8 cellular contexts compared by ENCODE assay signal in the genomic region with DNA sequence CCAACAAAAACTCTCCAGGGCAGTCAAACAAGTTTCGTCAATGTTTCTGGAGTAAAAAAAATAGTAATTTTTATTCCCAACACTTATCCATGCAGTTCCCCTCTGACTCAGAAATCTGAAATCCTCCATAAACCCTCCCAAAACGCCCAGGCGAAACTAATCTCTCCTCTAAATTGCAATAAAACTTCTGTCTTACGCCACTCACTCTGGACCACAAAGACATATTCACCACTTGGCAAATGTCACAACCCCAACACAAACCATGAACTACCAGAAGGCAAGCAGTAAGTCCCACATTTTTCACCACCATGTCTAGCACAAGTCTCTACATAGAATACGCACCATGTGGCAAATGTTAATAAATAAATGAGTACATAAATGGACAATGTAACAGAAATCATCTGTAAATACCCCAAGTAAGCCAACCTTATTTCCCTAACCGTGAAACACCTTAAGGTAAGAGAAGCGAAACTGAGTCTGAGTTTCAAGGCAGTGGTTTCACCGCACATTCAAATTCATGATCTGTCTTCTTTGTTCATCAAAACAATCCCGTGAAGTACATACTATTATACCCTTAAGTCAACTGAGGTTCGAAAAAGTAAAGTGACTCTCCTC. TPM values are rescaled to one million over a fixed set of nuclear protein-coding genes. Genes with fewer than 3 reads are reported as not detected.
A peak's percentile ranks its signal among the peaks of the same experiment; 100 is the strongest.
DNase-seq lines count a peak whose midpoint lies in the region; ATAC-seq and TF ChIP-seq lines count a peak whose summit lies in the region.

No MANE protein-coding gene starts in this region.

- H3K4me1 ChIP-seq in adipocyte (ENCODE audit: control insufficient read depth, insufficient read depth, low read length) (peaks cover 31% of the 10 kb centered on the region), tibial nerve (peaks cover 0 to 29% (median 6%) of the 10 kb centered on the region in 4 donors)

- TF ChIP-seq CTCF in nephron progenitor cell (IDR thresholded peaks at IDR 0.05) (no peak), tibial nerve (IDR thresholded peaks at IDR 0.05) (no peak)

- H3K27ac Mint-ChIP-seq in nephron progenitor cell, result no peak overlapping the region

- no peaks in the 10 kb centered on the region for H3K27me3 ChIP-seq in adipocyte (replicated peaks; ENCODE audit: control insufficient read depth, insufficient read depth, low read length)
- H3K27me3 ChIP-seq in tibial nerve, result no peaks in the 10 kb centered on the region

- H3K9ac ChIP-seq in adipocyte (ENCODE audit: low read length), result peak overlapping the region; percentile 92

- H3K9me3 Mint-ChIP-seq in nephron progenitor cell, result peaks cover 9% of the 10 kb centered on the region

- peak; percentile 85 for DNase-seq in EH (ENCODE audit: low read depth)
- peak; percentile 35 for DNase-seq in adipocyte (ENCODE audit: low read depth)
- no peak for DNase-seq in nephron progenitor cell
- no peak for DNase-seq in tibial nerve (ENCODE audit: low spot score in 2 of 2)
- no peak for DNase-seq in NK-92 treated with Interleukin-12 subunit alpha and Interleukin-12 subunit beta, amount 100 ng/mL, for 24 hours (lab: John Stamatoyannopoulos, UW)
- DNase-seq in NCI-H2107 treated with DMSO at 0.1 percent for 48 hours (lab: John Stamatoyannopoulos, UW; ENCODE audit: unreplicated experiment), result no peak

- H3K4me3 ChIP-seq in adipocyte (ENCODE audit: low read length), result peak overlapping the region; percentile 97
- peak overlapping the region in 2 of 4 donors; percentile 87 to 96 for H3K4me3 ChIP-seq in tibial nerve

- H3K4me3 Mint-ChIP-seq in nephron progenitor cell, result peak overlapping the region; percentile 98

- WGBS in tibial nerve, 2 donors, result 67 to 70% methylated on average over 10 of the region's 10 CpGs

- TF ChIP-seq POLR2A in tibial nerve (IDR thresholded peaks at IDR 0.05), result no peak

- ATAC-seq in GM19463 (IDR thresholded peaks at IDR 0.05; ENCODE audit: unreplicated experiment) (peak; percentile 12), HG03520 (IDR thresholded peaks at IDR 0.05; ENCODE audit: unreplicated experiment) (peak; percentile 25)

- H3K9me3 ChIP-seq in adipocyte (ENCODE audit: control insufficient read depth, low read length), result no peaks in the 10 kb centered on the region
- H3K9me3 ChIP-seq in tibial nerve, result no peaks in the 10 kb centered on the region

- peaks cover 24% of the 10 kb centered on the region for H3K36me3 Mint-ChIP-seq in nephron progenitor cell (ENCODE audit: low read depth)

- H3K4me1 Mint-ChIP-seq in nephron progenitor cell, result peaks cover 42% of the 10 kb centered on the region

- H3K36me3 ChIP-seq in adipocyte (ENCODE audit: control insufficient read depth, insufficient read depth, low read length, severe bottlenecking) (peaks cover 4% of the 10 kb centered on the region), tibial nerve (no peaks in the 10 kb centered on the region)

- peak overlapping the region in 1 of 4 donors; percentile 33 for H3K27ac ChIP-seq in tibial nerve

- no peak for TF ChIP-seq EP300 in tibial nerve (IDR thresholded peaks at IDR 0.05)

- H3K27me3 Mint-ChIP-seq in nephron progenitor cell (ENCODE audit: low read depth, poor library complexity), result no peaks in the 10 kb centered on the region

RNA-seq across cellular contexts. Expression of gene PAPSS1, which starts 1.6 kb away (rescaled TPM):
- 10 to 100 TPM; 40.4 to 80.8 (median 49.5) TPM for total RNA-seq in tibial nerve

Comparison
In these comparisons a context has a peak if more than half of its experiments do, and no peak if none do; other contexts are left out.
1. DNase-seq: peak in EH (single experiment) and adipocyte (single experiment); none in nephron progenitor cell (single experiment), tibial nerve (0 of 2), NK-92 treated with Interleukin-12 subunit alpha and Interleukin-12 subunit beta, amount 100 ng/mL, for 24 hours (single experiment) and NCI-H2107 treated with DMSO at 0.1 percent for 48 hours (single experiment).